ENCODE assay signal across 13 cellular contexts in the genomic region with DNA sequence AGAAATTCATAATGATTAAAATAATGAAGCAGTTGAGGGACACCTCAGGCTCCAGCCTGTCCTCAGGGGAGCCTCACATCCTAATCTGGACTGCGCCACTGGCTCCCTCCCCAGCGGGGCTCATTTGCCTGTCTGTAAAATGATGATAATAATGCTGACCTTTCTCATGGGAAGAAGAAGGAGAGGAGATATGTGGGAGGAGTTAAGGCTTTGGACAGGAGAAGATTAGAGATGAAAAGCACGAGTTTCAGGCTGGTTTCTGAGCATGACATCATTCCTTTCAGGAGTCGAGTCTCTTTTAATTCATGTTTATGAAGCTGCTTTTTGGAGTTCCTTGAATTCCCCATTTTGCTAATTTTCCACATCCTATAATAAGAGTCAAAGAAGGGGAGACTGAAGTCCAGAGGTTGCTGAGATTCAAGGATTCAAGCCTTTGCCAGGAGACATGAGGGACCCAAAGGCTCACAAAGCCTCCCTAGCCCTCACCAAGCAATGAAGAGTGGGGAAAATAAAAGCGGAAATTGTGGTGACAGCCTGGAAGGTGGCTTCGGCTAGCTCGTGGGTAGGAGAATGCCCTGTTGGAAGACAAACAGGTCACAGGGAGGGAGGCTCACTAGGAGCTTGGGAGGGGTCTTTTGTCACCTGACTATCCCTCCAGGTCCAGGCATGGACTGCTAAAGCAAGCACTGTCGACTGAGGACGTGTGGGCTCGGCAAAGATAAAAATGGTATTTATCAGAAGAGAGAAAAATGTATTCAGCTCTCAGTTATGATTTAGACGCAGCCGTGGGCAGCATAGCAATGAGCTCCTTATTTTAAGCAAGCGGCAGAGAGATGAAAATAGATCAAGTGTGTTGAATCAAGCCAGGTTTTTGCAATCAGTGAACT. TPM values are rescaled to one million over a fixed set of nuclear protein-coding genes. Genes with fewer than 3 reads are reported as not detected.
DNase-seq lines count a peak whose midpoint lies in the region; ATAC-seq and TF ChIP-seq lines count a peak whose summit lies in the region.
"Had no signal": no experiment of that assay in that cellular context is flagged by ENCODE, and none has a peak within 500 bp of the region (broad histone marks: within the 10 kb centered on the region; RNA-seq: fewer than 3 reads in every experiment).

No MANE protein-coding gene starts in this region.

- H3K4me3 ChIP-seq in right cardiac atrium (ENCODE audit: low read length) (peak overlapping the region; percentile 8), left ventricle myocardium inferior (no peak overlapping the region), transverse colon (no peak overlapping the region)
- H3K4me3 ChIP-seq: pancreas had no signal

- peaks cover 3% of the 10 kb centered on the region for H3K4me1 ChIP-seq in right cardiac atrium (ENCODE audit: control insufficient read depth, insufficient read depth, low read length)
- peaks cover 14% of the 10 kb centered on the region for H3K4me1 ChIP-seq in left ventricle myocardium inferior
- H3K4me1 ChIP-seq in transverse colon, result peaks cover 0 to 7% (median 2%) of the 10 kb centered on the region in 4 donors
- H3K4me1 ChIP-seq: pancreas had no signal

- no peaks in the 10 kb centered on the region for H3K9me3 Mint-ChIP-seq in WTC11
- H3K9me3 Mint-ChIP-seq in T-helper 2 cell treated with Interferon-gamma antibody and Interleukin-4, amounts not matched to agents 5 μg/mL and 100 μg/mL, for 36 hours, result no peaks in the 10 kb centered on the region
- H3K9me3 Mint-ChIP-seq: activated T-cell treated with anti-CD3 and anti-CD28 coated beads, Interleukin-2, amount 50 U/mL, for 4 hours had no signal

- H3K27me3 ChIP-seq in right cardiac atrium (ENCODE audit: control insufficient read depth, insufficient read depth), result no peaks in the 10 kb centered on the region
- no peaks in the 10 kb centered on the region for H3K27me3 ChIP-seq in left ventricle myocardium inferior (ENCODE audit: low read depth)
- H3K27me3 ChIP-seq in transverse colon, result peaks cover 7% of the 10 kb centered on the region
- H3K27me3 ChIP-seq: pancreas had no signal

- peaks cover 7% of the 10 kb centered on the region for H3K4me1 Mint-ChIP-seq in WTC11
- peaks cover 2% of the 10 kb centered on the region for H3K4me1 Mint-ChIP-seq in T-helper 2 cell treated with Interferon-gamma antibody and Interleukin-4, amounts not matched to agents 5 μg/mL and 100 μg/mL, for 36 hours (ENCODE audit: low read depth)

- H3K27ac ChIP-seq in right cardiac atrium (ENCODE audit: low read length), result no peak overlapping the region
- H3K27ac ChIP-seq in left ventricle myocardium inferior (replicated peaks), result no peak overlapping the region
- no peak overlapping the region for H3K27ac ChIP-seq in transverse colon
- H3K27ac ChIP-seq: pancreas had no signal

- TF ChIP-seq CTCF in left ventricle myocardium inferior (IDR thresholded peaks at IDR 0.05; ENCODE audit: borderline replicate concordance) (no peak), WTC11 (IDR thresholded peaks at IDR 0.05) (no peak), transverse colon (IDR thresholded peaks at IDR 0.05) (no peak)

- ATAC-seq in right cardiac atrium, result peak in 1 of 2 donors; percentile 14
- peak; percentile 36; the same call in 1 of the 2 replicates for ATAC-seq in WTC11
- no peak for ATAC-seq in HG02840 (IDR thresholded peaks at IDR 0.05; ENCODE audit: low FRiP score, unreplicated experiment)
- ATAC-seq: activated T-cell treated with anti-CD3 and anti-CD28 coated beads, Interleukin-2, amount 50 U/mL, for 4 hours; pancreas; stimulated activated naive CD8-positive, alpha-beta T cell treated with anti-CD3 and anti-CD28 coated beads, Interleukin-15, Interleukin-2, amounts not matched to agents 100 U/mL and 50 U/mL, for 24 hours had no signal

- no peaks in the 10 kb centered on the region for H3K36me3 Mint-ChIP-seq in WTC11
- H3K36me3 Mint-ChIP-seq in T-helper 2 cell treated with Interferon-gamma antibody and Interleukin-4, amounts not matched to agents 5 μg/mL and 100 μg/mL, for 36 hours (ENCODE audit: low read depth), result no peaks in the 10 kb centered on the region

- TF ChIP-seq EP300 in transverse colon (IDR thresholded peaks at IDR 0.05; ENCODE audit: low read depth), result no peak

- no peaks in the 10 kb centered on the region; the same call in 1 of the 2 replicates for H3K27me3 Mint-ChIP-seq in WTC11 (ENCODE audit: low read depth)
- H3K27me3 Mint-ChIP-seq in T-helper 2 cell treated with Interferon-gamma antibody and Interleukin-4, amounts not matched to agents 5 μg/mL and 100 μg/mL, for 36 hours (ENCODE audit: low read depth), result peaks cover 28% of the 10 kb centered on the region

- H3K36me3 ChIP-seq in left ventricle myocardium inferior (no peaks in the 10 kb centered on the region), transverse colon (no peaks in the 10 kb centered on the region)
- H3K36me3 ChIP-seq: pancreas had no signal

- 32% methylated on average over 13 of the region's 13 CpGs for WGBS in right cardiac atrium
- 73 to 77% methylated on average over 9 to 13 of the region's 13 CpGs for WGBS in transverse colon (ENCODE audit: low coverage in 1 of 2), 2 donors

- intact Hi-C loops in right cardiac atrium (cut with DNase I) (no loop called here), left ventricle myocardium inferior (cut with micrococcal nuclease) (no loop called here), transverse colon (cut with DNase I; ENCODE audit: low total_unique reads) (no loop called here)

- H3K27ac Mint-ChIP-seq in WTC11, result no peak overlapping the region
- no peak overlapping the region for H3K27ac Mint-ChIP-seq in T-helper 2 cell treated with Interferon-gamma antibody and Interleukin-4, amounts not matched to agents 5 μg/mL and 100 μg/mL, for 36 hours

- CTCF ChIA-PET in WTC11 (lab: Charles Lee), result interaction anchor here (0.6 to 1.4 kb wide), 2 partner anchors 38 to 115 kb away, joined by 3 to 6 read pairs; no protein-coding TSS in a partner anchor

- H3K4me3 Mint-ChIP-seq in WTC11, result no peak overlapping the region
- H3K4me3 Mint-ChIP-seq in T-helper 2 cell treated with Interferon-gamma antibody and Interleukin-4, amounts not matched to agents 5 μg/mL and 100 μg/mL, for 36 hours, result no peak overlapping the region
- H3K4me3 Mint-ChIP-seq: activated T-cell treated with anti-CD3 and anti-CD28 coated beads, Interleukin-2, amount 50 U/mL, for 4 hours had no signal

- no peak for TF ChIP-seq POLR2A in transverse colon (IDR thresholded peaks at IDR 0.05)

- H3K9me3 ChIP-seq in right cardiac atrium (ENCODE audit: control insufficient read depth, low read length), result no peaks in the 10 kb centered on the region
- no peaks in the 10 kb centered on the region for H3K9me3 ChIP-seq in left ventricle myocardium inferior (replicated peaks)
- H3K9me3 ChIP-seq in transverse colon, result no peaks in the 10 kb centered on the region
- H3K9me3 ChIP-seq: pancreas had no signal

- in situ Hi-C loops in transverse colon (cut with MboI; ENCODE audit: low pct_ligation_motif_present in 1 of 4, low pct_unique_long_range_greater_than_20kb in 1 of 4, low sequenced_read_pairs in 3 of 4), result no loop called here

- POLR2A ChIA-PET in WTC11 (lab: Charles Lee), result no interaction called here

- DNase-seq in right cardiac atrium (peak in 1 of 3 donors; percentile 40), left ventricle myocardium inferior (no peak), WTC11 (ENCODE audit: low spot score) (no peak), middle frontal gyrus (ENCODE audit: extremely low spot score, low spot score) (peak; percentile 81), transverse colon (no peak)
- no peak for DNase-seq in activated T-cell treated with anti-CD3 and anti-CD28 coated beads, Interleukin-2, amount 50 U/mL, for 1 hour
- DNase-seq in T-helper 2 cell treated with Interferon-gamma antibody and Interleukin-4, amounts not matched to agents 5 μg/mL and 100 μg/mL, for 36 hours (ENCODE audit: low spot score), result no peak
- DNase-seq: activated T-cell treated with anti-CD3 and anti-CD28 coated beads, Interleukin-2, amount 50 U/mL, for 4 hours; glutamatergic neuron; NCI-H187; pancreas; stimulated activated naive CD8-positive, alpha-beta T cell treated with anti-CD3 and anti-CD28 coated beads, Interleukin-15, Interleukin-2, amounts not matched to agents 100 U/mL and 50 U/mL, for 24 hours had no signal

TF ChIP-seq in WTC11, 78 proteins besides CTCF, POLR2A, EP300 and RAD21 (continues in another document):
- TF ChIP-seq TCF7 (CRISPR knock-in tag; IDR thresholded peaks at IDR 0.05; ENCODE audit: low read depth) (no peak), ELF4 (CRISPR knock-in tag; IDR thresholded peaks at IDR 0.05; ENCODE audit: low read depth) (no peak)
- TF ChIP-seq, protein P1, sequence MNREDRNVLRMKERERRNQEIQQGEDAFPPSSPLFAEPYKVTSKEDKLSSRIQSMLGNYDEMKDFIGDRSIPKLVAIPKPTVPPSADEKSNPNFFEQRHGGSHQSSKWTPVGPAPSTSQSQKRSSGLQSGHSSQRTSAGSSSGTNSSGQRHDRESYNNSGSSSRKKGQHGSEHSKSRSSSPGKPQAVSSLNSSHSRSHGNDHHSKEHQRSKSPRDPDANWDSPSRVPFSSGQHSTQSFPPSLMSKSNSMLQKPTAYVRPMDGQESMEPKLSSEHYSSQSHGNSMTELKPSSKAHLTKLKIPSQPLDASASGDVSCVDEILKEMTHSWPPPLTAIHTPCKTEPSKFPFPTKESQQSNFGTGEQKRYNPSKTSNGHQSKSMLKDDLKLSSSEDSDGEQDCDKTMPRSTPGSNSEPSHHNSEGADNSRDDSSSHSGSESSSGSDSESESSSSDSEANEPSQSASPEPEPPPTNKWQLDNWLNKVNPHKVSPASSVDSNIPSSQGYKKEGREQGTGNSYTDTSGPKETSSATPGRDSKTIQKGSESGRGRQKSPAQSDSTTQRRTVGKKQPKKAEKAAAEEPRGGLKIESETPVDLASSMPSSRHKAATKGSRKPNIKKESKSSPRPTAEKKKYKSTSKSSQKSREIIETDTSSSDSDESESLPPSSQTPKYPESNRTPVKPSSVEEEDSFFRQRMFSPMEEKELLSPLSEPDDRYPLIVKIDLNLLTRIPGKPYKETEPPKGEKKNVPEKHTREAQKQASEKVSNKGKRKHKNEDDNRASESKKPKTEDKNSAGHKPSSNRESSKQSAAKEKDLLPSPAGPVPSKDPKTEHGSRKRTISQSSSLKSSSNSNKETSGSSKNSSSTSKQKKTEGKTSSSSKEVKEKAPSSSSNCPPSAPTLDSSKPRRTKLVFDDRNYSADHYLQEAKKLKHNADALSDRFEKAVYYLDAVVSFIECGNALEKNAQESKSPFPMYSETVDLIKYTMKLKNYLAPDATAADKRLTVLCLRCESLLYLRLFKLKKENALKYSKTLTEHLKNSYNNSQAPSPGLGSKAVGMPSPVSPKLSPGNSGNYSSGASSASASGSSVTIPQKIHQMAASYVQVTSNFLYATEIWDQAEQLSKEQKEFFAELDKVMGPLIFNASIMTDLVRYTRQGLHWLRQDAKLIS (CRISPR knock-in tag; IDR thresholded peaks at IDR 0.05; ENCODE audit: borderline replicate concordance), result no peak

RNA-seq across cellular contexts. Expression of a gene that starts 27.5 kb away (rescaled TPM):
- total RNA-seq in right cardiac atrium, result 10 to 100 TPM; 10.3 to 20.2 (median 16.0) TPM
- 20.7 TPM for polyA plus RNA-seq in right cardiac atrium
- 47.1 TPM for total RNA-seq in left ventricle myocardium inferior
- total RNA-seq in WTC11 (2021), result 418 to 483 TPM (median 458 TPM) in 3 replicates
- total RNA-seq in transverse colon, result 10 to 100 TPM in 3 of 4 donors, 1 to 10 TPM in 1; 6.4 to 24.3 (median 16.5) TPM

RNA-seq across cellular contexts. Expression of a gene that starts 58.2 kb away (rescaled TPM):
- 1 to 10 TPM; 2.5 to 3.1 (median 2.9) TPM for total RNA-seq in right cardiac atrium
- polyA plus RNA-seq in right cardiac atrium, result 1.5 TPM
- total RNA-seq in left ventricle myocardium inferior, result 1.9 TPM
- total RNA-seq in WTC11 (2021), result 6.7 to 9.1 TPM (median 8.4 TPM) in 3 replicates
- 1 to 10 TPM in 3 of 4 donors, not detected in 1; 2.0 to 2.4 (median 2.4) TPM for total RNA-seq in transverse colon
